12 cellular contexts compared by ENCODE assay signal in genomic region chr10:30637881-30638467, GRCh38. TPM values are rescaled to one million over a fixed set of nuclear protein-coding genes. Genes with fewer than 3 reads are reported as not detected.
A peak's percentile ranks its signal among the peaks of the same experiment; 100 is the strongest.
DNase-seq lines count a peak whose midpoint lies in the region; ATAC-seq, FAIRE-seq and TF ChIP-seq lines count a peak whose summit lies in the region.
"Had no signal": no experiment of that assay in that cellular context is flagged by ENCODE, and none has a peak within 500 bp of the region (broad histone marks: within the 10 kb centered on the region; RNA-seq: fewer than 3 reads in every experiment).

No MANE protein-coding gene starts in this region.

- no peak overlapping the region for H2AFZ ChIP-seq in GM23338

- TF ChIP-seq CTCF in A549 (IDR thresholded peaks at IDR 0.05) (no peak), foreskin fibroblast (IDR thresholded peaks at IDR 0.05; ENCODE audit: low read depth, low read length) (no peak), GM13977 (IDR thresholded peaks at IDR 0.05; ENCODE audit: extremely low read depth, insufficient read depth, missing control alignments) (no peak), glutamatergic neuron (IDR thresholded peaks at IDR 0.05; ENCODE audit: partially characterized antibody, unreplicated experiment) (no peak), GM23338 (conservative IDR thresholded peaks at IDR 0.05; ENCODE audit: low read depth in 2 of 2) (no peak)

- WGBS in A549 (ENCODE audit: missing lambda C conversion rate), result 12% methylated on average over 4 of the region's 4 CpGs

- H3K4me3 Mint-ChIP-seq in glutamatergic neuron (ENCODE audit: unreplicated experiment), result no peak overlapping the region
- H3K4me3 Mint-ChIP-seq in GM23338, result no peak overlapping the region
- H3K4me3 Mint-ChIP-seq: brain had no signal

- POLR2A ChIA-PET in A549 (lab: Yijun Ruan, JAX), result no interaction called here

- TF ChIP-seq EP300 in A549 (IDR thresholded peaks at IDR 0.05), result no peak

- H3K9me3 Mint-ChIP-seq in glutamatergic neuron (ENCODE audit: unreplicated experiment), result no peaks in the 10 kb centered on the region
- H3K9me3 Mint-ChIP-seq in GM23338, result no peaks in the 10 kb centered on the region

- H3K27ac ChIP-seq in A549 (peak overlapping the region; percentile 37 to 75; a peak in 4 of 6 replicates), SJSA1 (no peak overlapping the region), GM23338 (ENCODE audit: low read depth) (no peak overlapping the region)
- H3K27ac ChIP-seq: left ventricle myocardium inferior, vagina had no signal

- H3K4me2 ChIP-seq in A549, result peak overlapping the region; percentile 55
- H3K4me2 ChIP-seq in GM23338, result no peak overlapping the region

- H3K9me2 ChIP-seq in GM23338 (ENCODE audit: insufficient read depth), result no peaks in the 10 kb centered on the region

- H3K36me3 Mint-ChIP-seq in glutamatergic neuron (ENCODE audit: unreplicated experiment) (no peaks in the 10 kb centered on the region), GM23338 (ENCODE audit: low read depth) (no peaks in the 10 kb centered on the region)
- H3K36me3 Mint-ChIP-seq: brain had no signal

- no peaks in the 10 kb centered on the region for H3F3A ChIP-seq in GM23338 (replicated peaks; ENCODE audit: low read depth)

- H3K36me3 ChIP-seq in SJSA1, result no peaks in the 10 kb centered on the region
- no peaks in the 10 kb centered on the region for H3K36me3 ChIP-seq in GM23338 (ENCODE audit: insufficient read depth)
- H3K36me3 ChIP-seq: left ventricle myocardium inferior, vagina had no signal

- H3K4me3 ChIP-seq in A549 (no peak overlapping the region), SJSA1 (no peak overlapping the region), foreskin fibroblast (ENCODE audit: low read depth in 1 of 2, low read length in 2 of 2) (no peak overlapping the region), GM23338 (no peak overlapping the region)
- H3K4me3 ChIP-seq: left ventricle myocardium inferior, vagina had no signal

- in situ Hi-C loops in GM13977 (cut with MboI; ENCODE audit: low pct_unique_long_range_greater_than_20kb, low sequenced_read_pairs, unreplicated experiment), result no loop called here

- peaks cover 3% of the 10 kb centered on the region for H3K27me3 Mint-ChIP-seq in glutamatergic neuron (ENCODE audit: unreplicated experiment)
- peaks cover 10% of the 10 kb centered on the region for H3K27me3 Mint-ChIP-seq in GM23338 (ENCODE audit: insufficient read depth, low read depth, poor library complexity)

- ATAC-seq in A549 (peak; percentile 93 to 95), GM23338 (no peak)

- no peak for TF ChIP-seq RAD21 in A549 (conservative IDR thresholded peaks at IDR 0.05 in 1 of 2, IDR thresholded peaks at IDR 0.05 in 1 of 2)

- peaks cover 16% of the 10 kb centered on the region for H3K4me1 ChIP-seq in A549
- peaks cover 10% of the 10 kb centered on the region; the same call in 1 of the 2 replicates for H3K4me1 ChIP-seq in SJSA1 (replicated peaks)
- H3K4me1 ChIP-seq in GM23338 (ENCODE audit: insufficient read depth), result peaks cover 12% of the 10 kb centered on the region; the same call in 1 of the 2 replicates
- H3K4me1 ChIP-seq: vagina had no signal

- H3K4me1 Mint-ChIP-seq in glutamatergic neuron (ENCODE audit: low read depth, unreplicated experiment) (peaks cover 10% of the 10 kb centered on the region), GM23338 (peaks cover 10% of the 10 kb centered on the region)

- peak; percentile 58 to 81 for DNase-seq in A549 (ENCODE audit: low read depth in 1 of 2, low spot score in 1 of 2)
- DNase-seq in GM03348 (ENCODE audit: low spot score), result peak; percentile 77
- DNase-seq in SJSA1 (ENCODE audit: low read depth in 1 of 2, low spot score in 2 of 2), result peak; percentile 56 to 74
- peak; percentile 85 to 93 for DNase-seq in foreskin fibroblast
- DNase-seq in GM13977 (ENCODE audit: low spot score), result no peak
- DNase-seq in glutamatergic neuron, result no peak
- no peak for DNase-seq in GM23338 (ENCODE audit: low spot score)
- DNase-seq in NCI-H2107 treated with DMSO at 0.1 percent for 48 hours (lab: John Stamatoyannopoulos, UW; ENCODE audit: unreplicated experiment), result no peak
- DNase-seq: KG1, left ventricle myocardium inferior had no signal

- H3K9me3 ChIP-seq in A549 (no peaks in the 10 kb centered on the region), SJSA1 (replicated peaks) (no peaks in the 10 kb centered on the region)
- H3K9me3 ChIP-seq: left ventricle myocardium inferior, vagina had no signal

- H3K79me2 ChIP-seq in GM23338 (replicated peaks; ENCODE audit: insufficient read depth), result no peaks in the 10 kb centered on the region

- TF ChIP-seq POLR2A in A549 (IDR thresholded peaks at IDR 0.05; ENCODE audit: low read length), result no peak

- peak; percentile 39 for FAIRE-seq in A549 (lab: Jason Lieb, UNC)

- CTCF ChIA-PET in A549 (lab: Yijun Ruan, JAX), result interaction anchor here (0.6 to 6.4 kb wide), 8 partner anchors 9 to 1345 kb away, joined by 3 to 58 read pairs (median 19); partner anchors contain the start of gene LYZL2

- H3K27ac Mint-ChIP-seq in glutamatergic neuron (ENCODE audit: unreplicated experiment) (no peak overlapping the region), GM23338 (no peak overlapping the region)
- H3K27ac Mint-ChIP-seq: brain had no signal

- H3K27me3 ChIP-seq in SJSA1 (replicated peaks) (no peaks in the 10 kb centered on the region), GM23338 (ENCODE audit: insufficient read depth) (no peaks in the 10 kb centered on the region)
- H3K27me3 ChIP-seq: vagina had no signal

- no peaks in the 10 kb centered on the region for H4K20me1 ChIP-seq in GM23338 (replicated peaks; ENCODE audit: insufficient read depth)

TF ChIP-seq in A549, 52 proteins besides CTCF, POLR2A, EP300 and RAD21:
- TF ChIP-seq JUNB (IDR thresholded peaks at IDR 0.05), result peak; percentile 71
- peak; percentile 79 for TF ChIP-seq FOSL2 (IDR thresholded peaks at IDR 0.05)
- TF ChIP-seq FOSL2 (CRISPR knock-in tag; IDR thresholded peaks at IDR 0.05), result peak; percentile 93
- TF ChIP-seq ZC3H11A (IDR thresholded peaks at IDR 0.05), result no peak

RNA-seq across cellular contexts. Expression of gene LYZL2, which starts 8.4 kb away (rescaled TPM):
- polyA plus RNA-seq in A549 (2011; rRNA removed), result not detected in 2 replicates
- polyA plus RNA-seq in A549 (2012; cell fraction: cytosol; rRNA removed), result not detected in 2 replicates
- not detected in 2 replicates for polyA plus RNA-seq in A549 (2012; cell fraction: nucleus; rRNA removed)
- not detected in 3 replicates for polyA plus RNA-seq in A549 (2017; fragmentation: RNase III; extraction: RNeasy Plus Mini Kit Qiagen cat#74134 plus additional on column Dnase treatment)
- not detected in 2 replicates for polyA minus RNA-seq in A549 (2011; rRNA and poly(A)+ RNA removed)
- not detected in 2 replicates for total RNA-seq in SJSA1 (2014; rRNA removed; shearing (Covaris generic))
- not detected for total RNA-seq in glutamatergic neuron (ENCODE audit: unreplicated experiment)
- total RNA-seq in GM23338 (2014; rRNA removed; shearing (Covaris generic)), result not detected in 2 replicates
- not detected in 2 replicates for polyA plus RNA-seq in GM23338 (2016; fragmentation: Nextera tagmentation; extraction: Ambion mirVana)
- total RNA-seq: left ventricle myocardium inferior, vagina had no signal

Comparison
In these comparisons a context has a peak if more than half of its experiments do, and no peak if none do; other contexts are left out.
1. DNase-seq: peak in A549 (2 of 2), GM03348 (single experiment), SJSA1 (2 of 2) and foreskin fibroblast (2 of 2); none in GM13977 (single experiment), glutamatergic neuron (single experiment), GM23338 (single experiment) and NCI-H2107 treated with DMSO at 0.1 percent for 48 hours (single experiment).
2. H3K27ac ChIP-seq: peak in A549 (2 of 2); none in SJSA1 (single experiment) and GM23338 (single experiment).